In genomic region chr12:89880695-89881350, GRCh38 we compare ENCODE assay signal across 9 cellular contexts.
A peak's percentile ranks its signal among the peaks of the same experiment; 100 is the strongest.
DNase-seq lines count a peak whose midpoint lies in the region; ATAC-seq and TF ChIP-seq lines count a peak whose summit lies in the region.
"Had no signal": no experiment of that assay in that cellular context is flagged by ENCODE, and none has a peak within 500 bp of the region (broad histone marks: within the 10 kb centered on the region; RNA-seq: fewer than 3 reads in every experiment).

No MANE protein-coding gene starts in this region.

- H3K9me3 ChIP-seq in suprapubic skin (no peaks in the 10 kb centered on the region), psoas muscle (no peaks in the 10 kb centered on the region)

- H3K27me3 ChIP-seq in suprapubic skin, result no peaks in the 10 kb centered on the region
- H3K27me3 ChIP-seq in psoas muscle (ENCODE audit: insufficient read depth in 3 of 3, low read length in 2 of 3), result no peaks in the 10 kb centered on the region

- H3K36me3 ChIP-seq in suprapubic skin (no peaks in the 10 kb centered on the region), psoas muscle (ENCODE audit: insufficient read depth in 1 of 2, low read depth in 1 of 2) (no peaks in the 10 kb centered on the region)

- 75% methylated on average over 4 of the region's 4 CpGs for WGBS in suprapubic skin
- 60 to 72% (median 70%) methylated on average over 4 of the region's 4 CpGs for WGBS in psoas muscle, 3 donors

- peaks cover 4% of the 10 kb centered on the region for H3K9me3 Mint-ChIP-seq in activated naive CD8-positive, alpha-beta T cell treated with anti-CD3 and anti-CD28 coated beads, Interleukin-2, amount 50 U/mL, for 24 hours

- intact Hi-C loops in psoas muscle (cut with DNase I), result no loop called here

- H3K4me1 ChIP-seq in suprapubic skin (no peaks in the 10 kb centered on the region), psoas muscle (no peaks in the 10 kb centered on the region)

- H3K4me3 ChIP-seq in suprapubic skin (no peak overlapping the region), psoas muscle (no peak overlapping the region)

- TF ChIP-seq POLR2A in GM18505 (IDR thresholded peaks at IDR 0.05; ENCODE audit: borderline replicate concordance, extremely low read depth, insufficient read depth, insufficient read length) (peak; percentile 82), suprapubic skin (IDR thresholded peaks at IDR 0.05) (no peak)

- TF ChIP-seq CTCF in suprapubic skin (IDR thresholded peaks at IDR 0.05), result no peak
- no peak for TF ChIP-seq CTCF in psoas muscle (IDR thresholded peaks at IDR 0.05)

- TF ChIP-seq EP300 in suprapubic skin (IDR thresholded peaks at IDR 0.05), result no peak

- no peaks in the 10 kb centered on the region for H3K36me3 Mint-ChIP-seq in activated naive CD8-positive, alpha-beta T cell treated with anti-CD3 and anti-CD28 coated beads, Interleukin-2, amount 50 U/mL, for 24 hours (ENCODE audit: low read depth)

- ATAC-seq in GM18505 (IDR thresholded peaks at IDR 0.05; ENCODE audit: unreplicated experiment) (peak; percentile 95), GM21737 (IDR thresholded peaks at IDR 0.05; ENCODE audit: unreplicated experiment) (peak; percentile 95), psoas muscle (no peak)
- ATAC-seq in activated naive CD8-positive, alpha-beta T cell treated with anti-CD3 and anti-CD28 coated beads, Interleukin-2, amount 50 U/mL, for 24 hours, result peak; percentile 95

- no peaks in the 10 kb centered on the region for H3K27me3 Mint-ChIP-seq in activated naive CD8-positive, alpha-beta T cell treated with anti-CD3 and anti-CD28 coated beads, Interleukin-2, amount 50 U/mL, for 24 hours

- DNase-seq in MV-4-11 (lab: John Stamatoyannopoulos, UW) (peak; percentile 93), suprapubic skin (ENCODE audit: low spot score in 2 of 2) (no peak), psoas muscle (no peak), NCI-H1105 treated with DMSO at 0.1 percent for 48 hours (lab: John Stamatoyannopoulos, UW) (no peak), occipital lobe (lab: John Stamatoyannopoulos, UW) (no peak)
- peak; percentile 32 for DNase-seq in activated naive CD8-positive, alpha-beta T cell treated with anti-CD3 and anti-CD28 coated beads, Interleukin-2, amount 50 U/mL, for 24 hours

- H3K27ac ChIP-seq in suprapubic skin, result no peak overlapping the region
- H3K27ac ChIP-seq in psoas muscle, result no peak overlapping the region
- H3K27ac ChIP-seq: KMS-11 had no signal

- H3K4me3 Mint-ChIP-seq in activated naive CD8-positive, alpha-beta T cell treated with anti-CD3 and anti-CD28 coated beads, Interleukin-2, amount 50 U/mL, for 24 hours, result peak overlapping the region; percentile 54

- H3K27ac Mint-ChIP-seq in activated naive CD8-positive, alpha-beta T cell treated with anti-CD3 and anti-CD28 coated beads, Interleukin-2, amount 50 U/mL, for 24 hours, result peak overlapping the region; percentile 79

- H3K4me1 Mint-ChIP-seq in activated naive CD8-positive, alpha-beta T cell treated with anti-CD3 and anti-CD28 coated beads, Interleukin-2, amount 50 U/mL, for 24 hours, result peaks cover 52% of the 10 kb centered on the region

Comparison
In these comparisons a context has a peak if more than half of its experiments do, and no peak if none do; other contexts are left out.
1. ATAC-seq: peak in GM18505 (single experiment), GM21737 (single experiment) and activated naive CD8-positive, alpha-beta T cell treated with anti-CD3 and anti-CD28 coated beads, Interleukin-2, amount 50 U/mL, for 24 hours (single experiment); none in psoas muscle (0 of 4).
2. DNase-seq: peak in MV-4-11 (single experiment) and activated naive CD8-positive, alpha-beta T cell treated with anti-CD3 and anti-CD28 coated beads, Interleukin-2, amount 50 U/mL, for 24 hours (single experiment); none in suprapubic skin (0 of 2), psoas muscle (0 of 2), NCI-H1105 treated with DMSO at 0.1 percent for 48 hours (single experiment) and occipital lobe (single experiment).